ENCODE assay signal across 7 cellular contexts in the genomic region with DNA sequence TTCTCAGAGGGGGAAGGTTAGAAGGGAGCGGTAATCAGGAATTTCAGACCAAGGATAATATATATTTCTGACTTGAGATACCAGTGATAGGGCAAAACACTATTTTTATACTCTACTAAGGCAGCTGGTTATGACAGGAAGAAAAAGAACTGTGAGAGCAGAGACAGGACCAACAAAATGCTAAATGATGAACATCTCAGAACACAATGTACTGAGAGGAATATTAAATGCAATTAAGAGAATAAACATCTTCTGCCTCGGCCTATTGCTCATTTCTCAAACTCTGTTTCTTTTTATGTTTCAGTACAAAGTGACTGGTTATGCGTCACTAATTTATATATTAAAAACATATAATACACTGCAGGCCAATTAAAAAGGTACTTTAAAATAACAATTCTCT.
"Had no signal": no experiment of that assay in that cellular context is flagged by ENCODE, and none has a peak within 500 bp of the region (broad histone marks: within the 10 kb centered on the region; RNA-seq: fewer than 3 reads in every experiment).

No MANE protein-coding gene starts in this region.

- H3K4me3 ChIP-seq: K562 had no signal

- H3K4me3 Mint-ChIP-seq: IgD-negative memory B cell had no signal

- H3K9me3 Mint-ChIP-seq: IgD-negative memory B cell had no signal

- DNase-seq: IMR-90, KBM-7 had no signal

- FAIRE-seq: HepG2, HTR-8/SVneo, K562 had no signal

- ATAC-seq: HepG2, K562 had no signal

- H3K27ac Mint-ChIP-seq: IgD-negative memory B cell had no signal

- H3K27ac ChIP-seq: HL-60 had no signal

- H3K27me3 Mint-ChIP-seq: IgD-negative memory B cell had no signal
